9 cellular contexts compared by ENCODE assay signal in genomic region chr2:201414099-201415023, GRCh38. TPM values are rescaled to one million over a fixed set of nuclear protein-coding genes. Genes with fewer than 3 reads are reported as not detected.
DNase-seq lines count a peak whose midpoint lies in the region; ATAC-seq lines count a peak whose summit lies in the region.
"Had no signal": no experiment of that assay in that cellular context is flagged by ENCODE, and none has a peak within 500 bp of the region (broad histone marks: within the 10 kb centered on the region; RNA-seq: fewer than 3 reads in every experiment).

No MANE protein-coding gene starts in this region.

- H3K4me3 Mint-ChIP-seq in stimulated activated effector memory CD8-positive, alpha-beta T cell treated with anti-CD3 and anti-CD28 coated beads, Interleukin-12 subunit alpha, Interleukin-12 subunit beta, amount 100 ng/mL, for 72 hours = no peak overlapping the region
- H3K4me3 Mint-ChIP-seq: stimulated activated naive CD8-positive, alpha-beta T cell treated with anti-CD3 and anti-CD28 coated beads, Interleukin-15, Interleukin-2, amounts not matched to agents 100 ng/mL and 50 ng/mL, for 24 hours had no signal

- no peaks in the 10 kb centered on the region for H3K9me3 Mint-ChIP-seq in stimulated activated effector memory CD8-positive, alpha-beta T cell treated with anti-CD3 and anti-CD28 coated beads, Interleukin-12 subunit alpha, Interleukin-12 subunit beta, amount 100 ng/mL, for 72 hours
- H3K9me3 Mint-ChIP-seq: stimulated activated naive CD8-positive, alpha-beta T cell treated with anti-CD3 and anti-CD28 coated beads, Interleukin-15, Interleukin-2, amounts not matched to agents 100 ng/mL and 50 ng/mL, for 24 hours had no signal

- no peak overlapping the region for H3K27ac Mint-ChIP-seq in stimulated activated effector memory CD8-positive, alpha-beta T cell treated with anti-CD3 and anti-CD28 coated beads, Interleukin-12 subunit alpha, Interleukin-12 subunit beta, amount 100 ng/mL, for 72 hours
- H3K27ac Mint-ChIP-seq: stimulated activated naive CD8-positive, alpha-beta T cell treated with anti-CD3 and anti-CD28 coated beads, Interleukin-15, Interleukin-2, amounts not matched to agents 100 ng/mL and 50 ng/mL, for 24 hours had no signal

- peaks cover 10% of the 10 kb centered on the region for H3K4me1 Mint-ChIP-seq in stimulated activated effector memory CD8-positive, alpha-beta T cell treated with anti-CD3 and anti-CD28 coated beads, Interleukin-12 subunit alpha, Interleukin-12 subunit beta, amount 100 ng/mL, for 72 hours

- DNase-seq in dermis microvascular lymphatic vessel endothelial cell (ENCODE audit: low read depth in 2 of 2) (peak; percentile 52 to 83), NCI-H1417 treated with DMSO at 0.1 percent for 48 hours (lab: John Stamatoyannopoulos, UW) (no peak), HuH-7.5 (ENCODE audit: low spot score) (no peak)
- no peak for DNase-seq in stimulated activated effector memory CD8-positive, alpha-beta T cell treated with anti-CD3 and anti-CD28 coated beads, Interleukin-12 subunit alpha, Interleukin-12 subunit beta, amount 100 ng/mL, for 72 hours (ENCODE audit: low spot score in 2 of 2)
- DNase-seq: NCI-H2171 had no signal

- H3K36me3 Mint-ChIP-seq in stimulated activated effector memory CD8-positive, alpha-beta T cell treated with anti-CD3 and anti-CD28 coated beads, Interleukin-12 subunit alpha, Interleukin-12 subunit beta, amount 100 ng/mL, for 72 hours = peaks cover 8% of the 10 kb centered on the region

- ATAC-seq in GM19351 (IDR thresholded peaks at IDR 0.05; ENCODE audit: unreplicated experiment) = peak; percentile 92
- peak; percentile 82 for ATAC-seq in HG03103 (IDR thresholded peaks at IDR 0.05; ENCODE audit: low read depth, unreplicated experiment)
- peak; percentile 93 for ATAC-seq in stimulated activated effector memory CD8-positive, alpha-beta T cell treated with anti-CD3 and anti-CD28 coated beads, Interleukin-12 subunit alpha, Interleukin-12 subunit beta, amount 100 ng/mL, for 72 hours
- ATAC-seq in HG03159 (IDR thresholded peaks at IDR 0.05; ENCODE audit: unreplicated experiment) = no peak

RNA-seq across cellular contexts. Expression of gene TRAK2, which starts 36.9 kb away (rescaled TPM):
- total RNA-seq in dermis microvascular lymphatic vessel endothelial cell = 27.1 and 30.2 TPM in 2 replicates

RNA-seq across cellular contexts. Expression of gene STRADB, which starts 37.2 kb away (rescaled TPM):
- 15.2 and 20.5 TPM in 2 replicates for total RNA-seq in dermis microvascular lymphatic vessel endothelial cell

RNA-seq across cellular contexts. Expression of gene FLACC1, which starts 57.2 kb away (rescaled TPM):
- 0.13 and 0.39 TPM in 2 replicates for total RNA-seq in dermis microvascular lymphatic vessel endothelial cell

Comparison
In these comparisons a context has a peak if more than half of its experiments do, and no peak if none do; other contexts are left out.
1. DNase-seq: peak in dermis microvascular lymphatic vessel endothelial cell (2 of 2); none in stimulated activated effector memory CD8-positive, alpha-beta T cell treated with anti-CD3 and anti-CD28 coated beads, Interleukin-12 subunit alpha, Interleukin-12 subunit beta, amount 100 ng/mL, for 72 hours (0 of 2), NCI-H1417 treated with DMSO at 0.1 percent for 48 hours (single experiment) and HuH-7.5 (single experiment).